7 cellular contexts compared by ENCODE assay signal in the genomic region with DNA sequence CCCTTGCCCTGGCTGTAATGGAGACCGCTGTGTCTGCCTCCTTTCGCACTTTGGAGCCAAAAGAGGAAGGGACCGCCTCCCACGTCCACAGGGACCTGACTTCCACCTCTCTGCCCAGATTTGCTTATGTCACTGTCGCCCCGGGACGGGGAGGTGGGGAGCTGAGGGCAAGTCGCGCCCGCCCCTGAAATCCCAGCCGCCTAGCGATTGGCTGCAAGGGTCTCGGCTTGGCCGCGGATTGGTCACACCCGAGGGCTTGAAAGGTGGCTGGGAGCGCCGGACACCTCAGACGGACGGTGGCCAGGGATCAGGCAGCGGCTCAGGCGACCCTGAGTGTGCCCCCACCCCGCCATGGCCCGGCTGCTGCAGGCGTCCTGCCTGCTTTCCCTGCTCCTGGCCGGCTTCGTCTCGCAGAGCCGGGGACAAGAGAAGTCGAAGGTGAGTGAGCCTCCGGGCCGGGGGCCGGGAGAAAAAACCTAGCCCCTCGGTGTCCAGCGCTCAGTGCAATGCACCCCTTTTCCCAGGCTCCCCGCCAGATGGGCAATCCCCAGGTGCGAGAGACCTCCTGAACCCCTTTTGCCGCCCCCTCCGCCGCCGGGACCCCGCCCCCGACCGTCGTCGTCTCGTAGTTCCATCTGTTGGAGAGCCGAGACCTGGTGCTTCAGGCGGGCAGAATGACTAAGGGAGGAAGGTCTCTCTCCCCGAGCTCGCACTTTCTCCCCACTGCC. TPM values are rescaled to one million over a fixed set of nuclear protein-coding genes. Genes with fewer than 3 reads are reported as not detected.
A peak's percentile ranks its signal among the peaks of the same experiment; 100 is the strongest.
DNase-seq lines count a peak whose midpoint lies in the region; ATAC-seq and TF ChIP-seq lines count a peak whose summit lies in the region.

A gene with protein sequence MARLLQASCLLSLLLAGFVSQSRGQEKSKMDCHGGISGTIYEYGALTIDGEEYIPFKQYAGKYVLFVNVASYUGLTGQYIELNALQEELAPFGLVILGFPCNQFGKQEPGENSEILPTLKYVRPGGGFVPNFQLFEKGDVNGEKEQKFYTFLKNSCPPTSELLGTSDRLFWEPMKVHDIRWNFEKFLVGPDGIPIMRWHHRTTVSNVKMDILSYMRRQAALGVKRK (plus strand): TSS at position 288 of the 728 bp plus-strand sequence. CDS start 64 bp downstream, at position 352.

- peaks cover 19% of the 10 kb centered on the region for H3K36me3 ChIP-seq in neutrophil

- 0 to 1% (median 1%) methylated on average over 51 of the region's 51 CpGs for WGBS in adipose tissue, 3 donors

- ATAC-seq in GM18498 (IDR thresholded peaks at IDR 0.05; ENCODE audit: unreplicated experiment) (peak; percentile 76), HG02610 (IDR thresholded peaks at IDR 0.05; ENCODE audit: unreplicated experiment) (peak; percentile 56), Right ventricle myocardium superior (ENCODE audit: poor library complexity) (peak; percentile 90), GM19455 (IDR thresholded peaks at IDR 0.05; ENCODE audit: unreplicated experiment) (no peak)

- no peak for TF ChIP-seq CTCF in neutrophil (IDR thresholded peaks at IDR 0.05)

- H3K4me1 ChIP-seq in neutrophil (ENCODE audit: control insufficient read depth in 1 of 2, insufficient read depth in 1 of 2, low read depth in 1 of 2, low read length in 1 of 2), result peaks cover 64 to 70% of the 10 kb centered on the region in 2 experiments

- H3K27me3 ChIP-seq in neutrophil, result no peaks in the 10 kb centered on the region

- H3K4me3 ChIP-seq in neutrophil (ENCODE audit: low read depth in 1 of 2, low read length in 1 of 2), result peak within 1 kb of the TSS; percentile 66 to 68

- no peak within 1 kb of the TSS for H3K27ac ChIP-seq in adipose tissue (ENCODE audit: low read depth, low read length)
- peak within 1 kb of the TSS; percentile 91 for H3K27ac ChIP-seq in neutrophil

- intact Hi-C loops in Right ventricle myocardium superior (cut with DNase I), result no loop called here

- no peaks in the 10 kb centered on the region for H3K9me3 ChIP-seq in neutrophil

- DNase-seq in NCI-H345 treated with DMSO at 0.1 percent for 48 hours (lab: John Stamatoyannopoulos, UW; ENCODE audit: unreplicated experiment) (peak; percentile 41), Right ventricle myocardium superior (peak; percentile 97)

RNA-seq across cellular contexts. Expression of the gene that starts here (rescaled TPM):
- 1,000 to 10,000 TPM in 2 of 3 donors, 100 to 1,000 TPM in 1; 431 to 7,652 (median 5,613) TPM for polyA plus RNA-seq in adipose tissue
- total RNA-seq in Right ventricle myocardium superior, result 592 TPM
